27 cellular contexts compared by ENCODE assay signal in genomic region chr7:151399305-151399601, GRCh38. TPM values are rescaled to one million over a fixed set of nuclear protein-coding genes. Genes with fewer than 3 reads are reported as not detected.
"Had no signal": no experiment of that assay in that cellular context is flagged by ENCODE, and none has a peak within 500 bp of the region (broad histone marks: within the 10 kb centered on the region; RNA-seq: fewer than 3 reads in every experiment).

No MANE protein-coding gene starts in this region.

- H3K27ac Mint-ChIP-seq: natural killer cell; neural progenitor cell; stimulated activated memory B cell treated with anti-CD40 and anti-IgM and Interleukin-4, amounts not matched to agents 10 μg/mL and 1 μg/mL and 100 μg/mL, for 72 hours; stimulated activated naive CD8-positive, alpha-beta T cell treated with anti-CD3 and anti-CD28 coated beads, Interleukin-15, Interleukin-2, amounts not matched to agents 100 ng/mL and 50 ng/mL, for 24 hours had no signal

- ATAC-seq: heart right ventricle; left lung; natural killer cell; pancreas; right cardiac atrium; stimulated activated memory B cell treated with anti-CD40 and anti-IgM and Interleukin-4, amounts not matched to agents 10 μg/mL and 1 μg/mL and 100 μg/mL, for 72 hours had no signal

- H3K9ac ChIP-seq: neural progenitor cell had no signal

- DNase-seq: effector CD4-positive, alpha-beta T cell; heart right ventricle; islet precursor cell; mesendoderm; natural killer cell; occipital lobe; right cardiac atrium; stimulated activated CD4-positive, alpha-beta T cell treated with anti-CD3 and anti-CD28 coated beads, Interleukin-15, amount 100 ng/mL, for 24 hours; stimulated activated CD4-positive, alpha-beta T cell treated with anti-CD3 and anti-CD28 coated beads, Interleukin-1b, Interleukin-23, amount 100 ng/mL, for 48 hours; stimulated activated CD4-positive, alpha-beta T cell treated with anti-CD3 and anti-CD28 coated beads, Interleukin-4, amount 100 ng/mL, for 24 hours; tibial artery; uterus had no signal

- H3K4me3 Mint-ChIP-seq: natural killer cell; stimulated activated memory B cell treated with anti-CD40 and anti-IgM and Interleukin-4, amounts not matched to agents 10 μg/mL and 1 μg/mL and 100 μg/mL, for 72 hours; stimulated activated naive CD8-positive, alpha-beta T cell treated with anti-CD3 and anti-CD28 coated beads, Interleukin-15, Interleukin-2, amounts not matched to agents 100 ng/mL and 50 ng/mL, for 24 hours had no signal

- H3K4me1 ChIP-seq: left lung, pancreas, uterus had no signal

- H3K27me3 Mint-ChIP-seq: progenitor cell of endocrine pancreas; stimulated activated naive CD8-positive, alpha-beta T cell treated with anti-CD3 and anti-CD28 coated beads, Interleukin-15, Interleukin-2, amounts not matched to agents 100 ng/mL and 50 ng/mL, for 24 hours had no signal

- H3K27me3 ChIP-seq: neural progenitor cell, pancreas, upper lobe of left lung, uterus had no signal

- H3K36me3 Mint-ChIP-seq: natural killer cell; stimulated activated memory B cell treated with anti-CD40 and anti-IgM and Interleukin-4, amounts not matched to agents 10 μg/mL and 1 μg/mL and 100 μg/mL, for 72 hours had no signal

- H3K9me3 Mint-ChIP-seq: natural killer cell, neural progenitor cell had no signal

- H2AFZ ChIP-seq: neural progenitor cell had no signal

- H3K9me3 ChIP-seq: heart right ventricle, left lung, pancreas, tibial artery, upper lobe of left lung, uterus had no signal

- H3K4me3 ChIP-seq: coronary artery, heart right ventricle, left lung, lung, neural progenitor cell, pancreas, tibial artery, upper lobe of left lung, uterus had no signal

- H3K4me2 ChIP-seq: neural progenitor cell had no signal

- H3K27ac ChIP-seq: coronary artery, heart right ventricle, left lung, neural progenitor cell, pancreas, tibial artery, upper lobe of left lung, uterus had no signal

- FAIRE-seq: frontal cortex, pancreas had no signal

- H3K36me3 ChIP-seq: heart right ventricle, left lung, neural progenitor cell, pancreas, upper lobe of left lung, uterus had no signal

RNA-seq across cellular contexts. Expression of gene WDR86, which starts 10.6 kb away (rescaled TPM):
- total RNA-seq: chondrocyte, dermis microvascular lymphatic vessel endothelial cell had no signal
- polyA plus RNA-seq: fibroblast of lung had no signal

RNA-seq across cellular contexts. Expression of gene CRYGN, which starts 40.7 kb away (rescaled TPM):
- total RNA-seq: chondrocyte, dermis microvascular lymphatic vessel endothelial cell, glomerular endothelial cell, left lung, mononuclear cell, natural killer cell, occipital lobe had no signal
